Comparison of ENCODE assay signal across 21 cellular contexts in the genomic region with DNA sequence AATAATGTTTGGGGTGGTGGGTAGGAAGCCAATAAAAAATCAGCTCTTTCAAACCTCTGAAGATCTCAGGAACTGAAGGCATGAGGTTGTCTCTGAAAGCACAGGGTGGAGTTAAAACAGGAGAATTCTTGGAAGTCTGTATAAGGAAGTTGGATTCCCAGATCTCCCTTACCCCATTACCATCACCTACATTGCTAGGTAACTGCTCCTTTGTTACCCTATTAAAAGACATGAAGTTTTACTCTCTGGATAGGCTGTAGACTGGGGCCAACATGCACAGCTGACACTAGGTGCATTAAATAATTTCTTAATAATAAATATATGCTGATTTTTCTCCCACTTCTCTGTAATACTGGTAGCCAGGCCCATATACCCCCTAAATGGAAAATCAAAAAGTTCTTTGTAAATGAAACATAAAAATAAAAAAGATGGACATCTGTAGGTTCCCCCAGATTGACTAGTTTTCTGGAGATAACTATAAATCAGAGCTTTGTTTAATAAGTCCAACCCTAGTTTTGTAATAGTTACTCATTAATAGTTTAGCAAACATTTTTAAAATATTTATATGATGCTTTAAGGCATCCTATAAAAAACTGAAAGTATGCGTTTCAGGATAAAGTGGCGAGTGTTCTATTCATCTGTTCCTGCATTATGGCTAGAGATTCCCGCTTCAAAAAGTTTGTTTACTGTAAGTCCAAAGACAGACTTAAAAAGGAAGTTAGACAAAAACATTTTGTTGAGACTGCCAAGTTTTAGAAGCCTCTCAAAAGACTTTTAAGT.
"Had no signal": no experiment of that assay in that cellular context is flagged by ENCODE, and none has a peak within 500 bp of the region (broad histone marks: within the 10 kb centered on the region; RNA-seq: fewer than 3 reads in every experiment).

No MANE protein-coding gene starts in this region.

- H3K27ac ChIP-seq: coronary artery, dorsolateral prefrontal cortex, foreskin keratinocyte, hepatocyte, neural progenitor cell, ovary, right atrium auricular region, sigmoid colon, skin epidermis, stomach, thoracic aorta, transverse colon had no signal

- H3K4me1 ChIP-seq: neural progenitor cell, right atrium auricular region, sigmoid colon, stomach had no signal

- H2AFZ ChIP-seq: hepatocyte, neural progenitor cell had no signal

- DNase-seq: dorsolateral prefrontal cortex; effector CD8-positive, alpha-beta T cell; foreskin keratinocyte; head of caudate nucleus; mammary epithelial cell; nucleus accumbens; ovary; sigmoid colon; stimulated activated CD4-positive, alpha-beta T cell treated with anti-CD3 and anti-CD28 coated beads, Interleukin-12 subunit alpha, Interleukin-12 subunit beta, amount 100 ng/mL, for 4 hours; stimulated activated naive CD4-positive, alpha-beta T cell; stomach; substantia nigra; transverse colon had no signal

- H3K36me3 ChIP-seq: ovary, right atrium auricular region, sigmoid colon, stomach, thoracic aorta, transverse colon had no signal

- H3K27me3 ChIP-seq: dorsolateral prefrontal cortex, foreskin keratinocyte, hepatocyte, neural progenitor cell, ovary, right atrium auricular region, sigmoid colon, stomach, transverse colon had no signal

- H3K4me3 ChIP-seq: coronary artery, dorsolateral prefrontal cortex, hepatocyte, neural progenitor cell, ovary, right atrium auricular region, sigmoid colon, skin epidermis, stomach, thoracic aorta, transverse colon had no signal

- H3K9ac ChIP-seq: neural progenitor cell had no signal

- ATAC-seq: foreskin keratinocyte; left lobe of liver; natural killer cell treated with Interleukin-12 subunit alpha and Interleukin-12 subunit beta and Interleukin-15 and Interleukin-18, amount 100 ng/mL, for 72 hours had no signal

- H3K4me2 ChIP-seq: hepatocyte, neural progenitor cell had no signal

- H3K9me3 ChIP-seq: ovary, right atrium auricular region, sigmoid colon, stomach, thoracic aorta, transverse colon had no signal

- H3K79me2 ChIP-seq: hepatocyte had no signal
